In genomic region chr15:69414702-69415161, GRCh38 we compare ENCODE assay signal across 8 cellular contexts. TPM values are rescaled to one million over a fixed set of nuclear protein-coding genes. Genes with fewer than 3 reads are reported as not detected.
DNase-seq lines count a peak whose midpoint lies in the region; ATAC-seq and TF ChIP-seq lines count a peak whose summit lies in the region.

No MANE protein-coding gene starts in this region.

- ATAC-seq in GM18517 (IDR thresholded peaks at IDR 0.05; ENCODE audit: unreplicated experiment), result peak; percentile 31
- ATAC-seq in HG03060 (IDR thresholded peaks at IDR 0.05; ENCODE audit: low read depth, unreplicated experiment), result peak; percentile 4
- peak; percentile 3 for ATAC-seq in stimulated activated naive CD8-positive, alpha-beta T cell treated with anti-CD3 and anti-CD28 coated beads, Interleukin-15, Interleukin-2, amounts not matched to agents 100 U/mL and 50 U/mL, for 24 hours

- intact Hi-C loops in PC-9 (cut with micrococcal nuclease; ENCODE audit: unreplicated experiment), result loop anchor here (5.0 kb wide), 1 partner anchor 38 kb away; the partner anchor contains the start of gene RPLP1

- POLR2A ChIA-PET in PC-9 (lab: Charles Lee; ENCODE audit: unreplicated experiment), result interaction anchor here (0.5 to 1.8 kb wide), 9 partner anchors 13 to 710 kb away, joined by 3 to 32 read pairs (median 3); partner anchors contain the start of gene RPLP1

- peaks cover 0 to 11% (median 0%) of the 10 kb centered on the region in 11 experiments; a peak in 5 of 22 replicates for H4K20me1 ChIP-seq in BLaER1 treated with 17β-estradiol and CSF1 and Interleukin-3, amounts not matched to agents 10 nM and 100 nM
- peaks cover 3% of the 10 kb centered on the region; the same call in 1 of the 2 replicates for H4K20me1 ChIP-seq in PC-9 (ENCODE audit: insufficient read depth)

- TF ChIP-seq CTCF in PC-9 (conservative IDR thresholded peaks at IDR 0.05) (no peak), kidney epithelial cell (IDR thresholded peaks at IDR 0.05; ENCODE audit: insufficient read depth, low read length, poor library complexity, severe bottlenecking) (no peak)

- peak overlapping the region; percentile 80 to 97 (median 94) for H3K4me3 ChIP-seq in BLaER1 treated with 17β-estradiol and CSF1 and Interleukin-3, amounts not matched to agents 10 nM and 100 nM
- H3K4me3 ChIP-seq in PC-9 (peak overlapping the region; percentile 86), kidney epithelial cell (ENCODE audit: low read depth, low read length) (peak overlapping the region; percentile 88)

- H3K36me3 ChIP-seq in BLaER1 treated with 17β-estradiol and CSF1 and Interleukin-3, amounts not matched to agents 10 nM and 100 nM, result peaks cover 0 to 36% (median 27%) of the 10 kb centered on the region in 11 experiments; a peak in 18 of 22 replicates
- H3K36me3 ChIP-seq in PC-9 (ENCODE audit: low read depth) (peaks cover 20% of the 10 kb centered on the region), kidney epithelial cell (ENCODE audit: control insufficient read depth, insufficient read depth, low read length) (no peaks in the 10 kb centered on the region)

- peak overlapping the region in 10 of 11 experiments; percentile 39 to 90 (median 82); a peak in 19 of 22 replicates for H3K27ac ChIP-seq in BLaER1 treated with 17β-estradiol and CSF1 and Interleukin-3, amounts not matched to agents 10 nM and 100 nM
- peak overlapping the region; percentile 63 for H3K27ac ChIP-seq in PC-9

- peaks cover 63% of the 10 kb centered on the region for H3K79me2 ChIP-seq in PC-9 (ENCODE audit: low read depth)

- peaks cover 12 to 22% (median 17%) of the 10 kb centered on the region in 10 experiments; a peak in 18 of 20 replicates for H3K4me1 ChIP-seq in BLaER1 treated with 17β-estradiol and CSF1 and Interleukin-3, amounts not matched to agents 10 nM and 100 nM
- peaks cover 39% of the 10 kb centered on the region for H3K4me1 ChIP-seq in PC-9 (replicated peaks; ENCODE audit: insufficient read depth)

- CTCF ChIA-PET in PC-9 (lab: Charles Lee), result interaction anchor here (0.6 to 1.0 kb wide), 2 partner anchors 48 to 1402 kb away, joined by 3 to 4 read pairs; no protein-coding TSS in a partner anchor

- no peaks in the 10 kb centered on the region for H3K9me2 ChIP-seq in PC-9 (ENCODE audit: insufficient read depth)

- peak overlapping the region; percentile 69 to 91 (median 79) for H3K4me2 ChIP-seq in BLaER1 treated with 17β-estradiol and CSF1 and Interleukin-3, amounts not matched to agents 10 nM and 100 nM
- H3K4me2 ChIP-seq in PC-9, result peak overlapping the region; percentile 83

- peak overlapping the region; percentile 79; the same call in 1 of the 2 replicates for H2AFZ ChIP-seq in PC-9

- in situ Hi-C loops in T47D (cut with HindIII; ENCODE audit: low pct_unique_long_range_greater_than_20kb, low sequenced_read_pairs), result no loop called here

- peak overlapping the region; percentile 76 to 90 (median 88) for H3K9ac ChIP-seq in BLaER1 treated with 17β-estradiol and CSF1 and Interleukin-3, amounts not matched to agents 10 nM and 100 nM

- BruUV-seq in PC-9 (replicated peaks; lab: Mats Ljungman, UMichigan), result TSS peak; percentile 57

- H3F3A ChIP-seq in PC-9 (ENCODE audit: insufficient read depth, low read depth), result peaks cover under 1% of the 10 kb centered on the region; the same call in 1 of the 2 replicates

- H3K9me3 ChIP-seq in BLaER1 treated with 17β-estradiol and CSF1 and Interleukin-3, amounts not matched to agents 10 nM and 100 nM (replicated peaks in 1 of 11), result no peaks in the 10 kb centered on the region
- H3K9me3 ChIP-seq in PC-9 (ENCODE audit: insufficient read depth, low read depth), result no peaks in the 10 kb centered on the region

- H3K27me3 ChIP-seq in BLaER1 treated with 17β-estradiol and CSF1 and Interleukin-3, amounts not matched to agents 10 nM and 100 nM, result no peaks in the 10 kb centered on the region
- H3K27me3 ChIP-seq in PC-9 (ENCODE audit: insufficient read depth, low read depth) (no peaks in the 10 kb centered on the region), kidney epithelial cell (ENCODE audit: control insufficient read depth, insufficient read depth, low read length) (no peaks in the 10 kb centered on the region)

- DNase-seq in PC-9 (peak; percentile 72 to 78), T47D (ENCODE audit: low read depth in 1 of 2, low spot score in 1 of 2) (peak; percentile 55 to 85), kidney epithelial cell (ENCODE audit: low read depth) (peak; percentile 69), cerebellum (ENCODE audit: low spot score) (no peak)
- DNase-seq in stimulated activated naive CD8-positive, alpha-beta T cell treated with anti-CD3 and anti-CD28 coated beads, Interleukin-15, Interleukin-2, amounts not matched to agents 100 U/mL and 50 U/mL, for 24 hours, result peak; percentile 27

RNA-seq across cellular contexts. Expression of gene KIF23, which starts 0.6 kb away (rescaled TPM):
- total RNA-seq in PC-9 (2021) (78.7 and 100 TPM in 2 replicates), kidney epithelial cell (8.6 and 12.3 TPM in 2 replicates), cerebellum (14.9 TPM)

RNA-seq across cellular contexts. Expression of gene RPLP1, which starts 37.9 kb away (rescaled TPM):
- 1,651 and 3,001 TPM in 2 replicates for total RNA-seq in PC-9 (2021)
- 930 and 943 TPM in 2 replicates for total RNA-seq in kidney epithelial cell
- total RNA-seq in cerebellum, result 45.1 TPM

Comparison
In these comparisons a context has a peak if more than half of its experiments do, and no peak if none do; other contexts are left out.
1. RNA of gene RPLP1, which starts 37.9 kb away (total RNA-seq): 1,651 to 3,001 TPM in PC-9 and 930 to 943 TPM in kidney epithelial cell; 45.1 TPM in cerebellum (single experiment); every median in the first group is over 10 times any median in the second.
2. Peak in every context shown above with its lines, with median percentiles within 50 percentile points of each other: H3K4me3 ChIP-seq and ATAC-seq.